In genomic region chr11:30333405-30333804, GRCh38 we compare ENCODE assay signal across 8 cellular contexts. TPM values are rescaled to one million over a fixed set of nuclear protein-coding genes. Genes with fewer than 3 reads are reported as not detected.
DNase-seq lines count a peak whose midpoint lies in the region; ATAC-seq, FAIRE-seq and TF ChIP-seq lines count a peak whose summit lies in the region.

No MANE protein-coding gene starts in this region.

- in situ Hi-C loops in brain microvascular endothelial cell (cut with HindIII; ENCODE audit: low pct_ligation_motif_present, low sequenced_read_pairs), result no loop called here

- peaks cover 14% of the 10 kb centered on the region for H3K36me3 ChIP-seq in brain microvascular endothelial cell (replicated peaks)
- peaks cover 0 to 27% (median 8%) of the 10 kb centered on the region in 3 donors for H3K36me3 ChIP-seq in pancreas

- H3K9me3 ChIP-seq in pancreas, result no peaks in the 10 kb centered on the region

- no peak for DNase-seq in brain microvascular endothelial cell
- no peak for DNase-seq in pancreas
- DNase-seq in NK-92 (lab: John Stamatoyannopoulos, UW; ENCODE audit: unreplicated experiment), result no peak
- DNase-seq in AG20443 (ENCODE audit: low spot score), result no peak

- FAIRE-seq in pancreas (lab: Jason Lieb, UNC), result no peak

- H3K27ac ChIP-seq in 22Rv1 (no peak overlapping the region), brain microvascular endothelial cell (no peak overlapping the region), pancreas (no peak overlapping the region)

- ATAC-seq in GM18498 (IDR thresholded peaks at IDR 0.05; ENCODE audit: unreplicated experiment) (peak; percentile 65), HG03469 (IDR thresholded peaks at IDR 0.05; ENCODE audit: unreplicated experiment) (peak; percentile 47), pancreas (peak in 3 of 4 donors; percentile 67 to 76 (median 71)), GM21360 (IDR thresholded peaks at IDR 0.05; ENCODE audit: unreplicated experiment) (no peak)

- 58 to 63% methylated on average over 3 of the region's 3 CpGs for WGBS in pancreas, 2 donors

- H3K27me3 ChIP-seq in brain microvascular endothelial cell (replicated peaks), result no peaks in the 10 kb centered on the region
- H3K27me3 ChIP-seq in pancreas, result no peaks in the 10 kb centered on the region

- H3K4me3 ChIP-seq in brain microvascular endothelial cell (ENCODE audit: low read depth, low read length), result no peak overlapping the region
- H3K4me3 ChIP-seq in pancreas, result no peak overlapping the region

- H3K4me1 ChIP-seq in pancreas, result peaks cover 0 to 11% (median 7%) of the 10 kb centered on the region in 3 donors

- TF ChIP-seq CTCF in 22Rv1 (IDR thresholded peaks at IDR 0.05), result peak; percentile 73
- peak; percentile 70 for TF ChIP-seq CTCF in brain microvascular endothelial cell (IDR thresholded peaks at IDR 0.05; ENCODE audit: low read depth, low read length, missing control alignments)
- peak in 2 of 4 donors; percentile 22 to 27 for TF ChIP-seq CTCF in pancreas (IDR thresholded peaks at IDR 0.05)

- intact Hi-C loops in pancreas (cut with DNase I), result no loop called here

RNA-seq across cellular contexts. Expression of gene ARL14EP, which starts 10.5 kb away (rescaled TPM):
- total RNA-seq in pancreas, result 10 to 100 TPM in 5 of 6 donors, 1 to 10 TPM in 1; 8.5 to 16.9 (median 12.6) TPM
- 1 to 10 TPM; 5.4 to 9.4 TPM for polyA plus RNA-seq in pancreas
